Comparison of ENCODE assay signal across 1 cellular context in genomic region chr6:22637781-22638180, GRCh38.
TF ChIP-seq lines count a peak whose summit lies in the region.

No MANE protein-coding gene starts in this region.

TF ChIP-seq in GM12878, 131 proteins besides CTCF, POLR2A, EP300 and RAD21:
- TF ChIP-seq RCOR1 (conservative IDR thresholded peaks at IDR 0.05; ENCODE audit: low read depth, low read length) (no peak), ZNF274 (IDR thresholded peaks at IDR 0.05; ENCODE audit: insufficient read depth, insufficient read length) (no peak), CBFB (IDR thresholded peaks at IDR 0.05; ENCODE audit: low read depth) (no peak), PBX3 (IDR thresholded peaks at IDR 0.05; ENCODE audit: insufficient replicate concordance, low read depth, low read length) (no peak), ZNF24 (IDR thresholded peaks at IDR 0.05) (no peak), ZBTB40 (IDR thresholded peaks at IDR 0.05; ENCODE audit: borderline replicate concordance) (no peak), BCL3 (IDR thresholded peaks at IDR 0.05; ENCODE audit: borderline replicate concordance, insufficient read depth, low read depth, low read length, poor library complexity, severe bottlenecking) (no peak), NKRF (conservative IDR thresholded peaks at IDR 0.05) (no peak), PRDM15 (CRISPR knock-in tag; IDR thresholded peaks at IDR 0.05) (no peak), BHLHE40 (IDR thresholded peaks at IDR 0.05; ENCODE audit: borderline replicate concordance in 1 of 2, low read depth in 2 of 2, low read length in 1 of 2) (no peak), YBX1 (IDR thresholded peaks at IDR 0.05) (no peak), NFYA (IDR thresholded peaks at IDR 0.05; ENCODE audit: borderline replicate concordance, low read depth, low read length) (no peak), E4F1 (IDR thresholded peaks at IDR 0.05; ENCODE audit: borderline replicate concordance, partially characterized antibody) (no peak), EED (IDR thresholded peaks at IDR 0.05; ENCODE audit: low read depth) (no peak)
